Comparison of ENCODE assay signal across 9 cellular contexts in the genomic region with DNA sequence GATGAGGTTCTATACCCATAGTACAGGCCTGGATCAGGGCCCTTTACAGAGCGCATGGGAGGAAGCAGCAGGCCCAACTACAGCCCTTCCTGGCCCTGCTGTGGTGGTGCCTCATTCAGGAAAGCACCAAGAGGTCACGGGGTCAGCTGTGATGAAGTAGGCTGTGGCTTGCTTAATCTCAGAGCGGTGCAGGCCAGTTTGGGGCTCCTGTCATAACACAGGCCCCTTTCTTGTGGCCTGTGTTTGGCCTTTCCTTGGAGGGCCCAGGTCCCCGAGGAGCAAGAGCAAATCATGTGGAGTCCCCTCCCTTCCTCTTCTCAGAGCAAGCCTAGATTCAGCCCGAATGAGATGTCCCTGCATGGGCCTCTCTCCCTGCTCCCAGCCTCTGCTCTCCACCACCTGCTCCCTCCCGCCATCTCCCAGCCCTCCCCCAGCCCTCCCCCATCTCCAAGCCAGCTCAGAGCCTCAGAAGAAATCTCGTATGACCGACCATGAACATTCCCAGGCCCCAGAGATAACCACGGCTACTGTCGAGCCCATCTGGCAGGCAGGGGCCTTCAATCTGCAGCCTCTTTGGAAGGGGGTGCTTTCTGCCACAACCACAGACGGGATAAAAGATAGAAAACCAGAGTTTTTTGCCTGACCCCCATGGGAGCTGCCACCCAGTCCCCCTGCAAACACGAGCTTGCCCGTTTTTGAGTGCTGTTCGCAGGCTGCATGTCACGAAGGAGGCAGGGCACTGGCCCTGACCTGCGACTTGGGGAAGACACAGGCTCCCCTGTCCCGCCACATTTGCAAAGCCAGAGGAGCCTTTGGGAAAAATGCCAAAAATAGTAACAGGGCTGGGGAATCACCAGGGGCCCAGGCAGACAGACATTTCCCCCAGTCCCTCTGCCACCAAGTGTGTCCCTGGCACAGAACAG. TPM values are rescaled to one million over a fixed set of nuclear protein-coding genes. Genes with fewer than 3 reads are reported as not detected.
DNase-seq lines count a peak whose midpoint lies in the region; ATAC-seq, FAIRE-seq and TF ChIP-seq lines count a peak whose summit lies in the region.
"Had no signal": no experiment of that assay in that cellular context is flagged by ENCODE, and none has a peak within 500 bp of the region (broad histone marks: within the 10 kb centered on the region; RNA-seq: fewer than 3 reads in every experiment).

No MANE protein-coding gene starts in this region.

- peak overlapping the region; percentile 87 to 96 (median 92) for H3K4me2 ChIP-seq in BLaER1 treated with 17β-estradiol and CSF1 and Interleukin-3, amounts not matched to agents 10 nM and 100 nM

- DNase-seq in NB4 (ENCODE audit: low read depth) (peak; percentile 95), coronary artery (ENCODE audit: low spot score) (no peak), mucosa of descending colon (peak in 2 of 3 donors; percentile 12 to 53), NCI-H748 treated with DMSO at 0.1 percent for 48 hours (lab: John Stamatoyannopoulos, UW) (no peak), frontal cortex (ENCODE audit: low spot score in 2 of 2) (no peak), DMS153 treated with DMSO at 0.1 percent for 48 hours (lab: John Stamatoyannopoulos, UW; ENCODE audit: unreplicated experiment) (no peak)
- DNase-seq: DND-41 had no signal

- peaks cover 0 to 12% (median 0%) of the 10 kb centered on the region in 11 experiments; a peak in 5 of 22 replicates for H3K36me3 ChIP-seq in BLaER1 treated with 17β-estradiol and CSF1 and Interleukin-3, amounts not matched to agents 10 nM and 100 nM
- no peaks in the 10 kb centered on the region for H3K36me3 ChIP-seq in mucosa of descending colon (ENCODE audit: low read depth)

- H3K4me3 ChIP-seq in BLaER1 treated with 17β-estradiol and CSF1 and Interleukin-3, amounts not matched to agents 10 nM and 100 nM, result peak overlapping the region in 4 of 10 experiments; percentile 7 to 37 (median 22); a peak in 6 of 20 replicates
- no peak overlapping the region for H3K4me3 ChIP-seq in NB4 (ENCODE audit: low read depth, low read length)
- no peak overlapping the region for H3K4me3 ChIP-seq in coronary artery
- H3K4me3 ChIP-seq in mucosa of descending colon, result no peak overlapping the region

- peak overlapping the region; percentile 54 to 84 (median 80) for H3K27ac ChIP-seq in BLaER1 treated with 17β-estradiol and CSF1 and Interleukin-3, amounts not matched to agents 10 nM and 100 nM
- peak overlapping the region; percentile 95 to 99 for H3K27ac ChIP-seq in coronary artery

- no peaks in the 10 kb centered on the region for H3K9me3 ChIP-seq in BLaER1 treated with 17β-estradiol and CSF1 and Interleukin-3, amounts not matched to agents 10 nM and 100 nM (replicated peaks in 1 of 11)
- H3K9me3 ChIP-seq in mucosa of descending colon, result no peaks in the 10 kb centered on the region

- ATAC-seq in mucosa of descending colon, result peak; percentile 13
- no peak for ATAC-seq in GM19351 (IDR thresholded peaks at IDR 0.05; ENCODE audit: unreplicated experiment)

- peak overlapping the region in 10 of 11 experiments; percentile 43 to 78 (median 66); a peak in 20 of 22 replicates for H3K9ac ChIP-seq in BLaER1 treated with 17β-estradiol and CSF1 and Interleukin-3, amounts not matched to agents 10 nM and 100 nM

- H3K27me3 ChIP-seq in BLaER1 treated with 17β-estradiol and CSF1 and Interleukin-3, amounts not matched to agents 10 nM and 100 nM, result no peaks in the 10 kb centered on the region

- intact Hi-C loops in mucosa of descending colon (cut with DNase I, micrococcal nuclease), result no loop called here

- H4K20me1 ChIP-seq in BLaER1 treated with 17β-estradiol and CSF1 and Interleukin-3, amounts not matched to agents 10 nM and 100 nM, result peaks cover 0 to 29% (median 0%) of the 10 kb centered on the region in 11 experiments; a peak in 5 of 22 replicates

- H3K4me1 ChIP-seq in BLaER1 treated with 17β-estradiol and CSF1 and Interleukin-3, amounts not matched to agents 10 nM and 100 nM, result peaks cover 97 to 100% (median 100%) of the 10 kb centered on the region in 10 experiments
- H3K4me1 ChIP-seq in mucosa of descending colon (ENCODE audit: low read depth), result no peaks in the 10 kb centered on the region

- TF ChIP-seq POLR2A in NB4 (IDR thresholded peaks at IDR 0.05; ENCODE audit: extremely low read depth, insufficient read length), result no peak

- TF ChIP-seq CTCF in NB4 (IDR thresholded peaks at IDR 0.05; ENCODE audit: low read depth, low read length) (no peak), coronary artery (IDR thresholded peaks at IDR 0.05) (no peak), mucosa of descending colon (IDR thresholded peaks at IDR 0.05) (no peak)

- no peak for FAIRE-seq in frontal cortex (lab: Jason Lieb, UNC)

RNA-seq across cellular contexts. Expression of a gene that starts 32.3 kb away (rescaled TPM):
- 10 to 100 TPM in 1 of 3 donors, 1 to 10 TPM in 2; 6.9 to 12.3 (median 8.0) TPM for total RNA-seq in mucosa of descending colon
- total RNA-seq in frontal cortex, result 8.6 TPM

Comparison
In these comparisons a context has a peak if more than half of its experiments do, and no peak if none do; other contexts are left out.
1. DNase-seq: peak in NB4 (single experiment) and mucosa of descending colon (2 of 3); none in coronary artery (single experiment), NCI-H748 treated with DMSO at 0.1 percent for 48 hours (single experiment), frontal cortex (0 of 2) and DMS153 treated with DMSO at 0.1 percent for 48 hours (single experiment).